8 cellular contexts compared by ENCODE assay signal in genomic region chr19:29478578-29479565, GRCh38. TPM values are rescaled to one million over a fixed set of nuclear protein-coding genes. Genes with fewer than 3 reads are reported as not detected.
DNase-seq lines count a peak whose midpoint lies in the region; ATAC-seq and TF ChIP-seq lines count a peak whose summit lies in the region.

No MANE protein-coding gene starts in this region.

- H3K4me1 ChIP-seq in esophagus squamous epithelium, result no peaks in the 10 kb centered on the region

- no peaks in the 10 kb centered on the region for H3K36me3 ChIP-seq in esophagus squamous epithelium

- WGBS in esophagus squamous epithelium, 2 donors, result 70 to 80% methylated on average over 12 to 17 of the region's 34 CpGs

- H3K4me3 ChIP-seq in dorsolateral prefrontal cortex (no peak overlapping the region), esophagus squamous epithelium (no peak overlapping the region)

- H3K9me3 ChIP-seq in esophagus squamous epithelium, result no peaks in the 10 kb centered on the region

- H3K27me3 ChIP-seq in dorsolateral prefrontal cortex (no peaks in the 10 kb centered on the region), esophagus squamous epithelium (peaks cover 0 to 6% (median 0%) of the 10 kb centered on the region in 4 donors)

- TF ChIP-seq CTCF in dorsolateral prefrontal cortex (IDR thresholded peaks at IDR 0.05 in 54 of 56, conservative IDR thresholded peaks at IDR 0.05 in 2 of 56; ENCODE audit: low read depth in 1 of 56, partially characterized antibody in 56 of 56) (peak; percentile 17 to 73 (median 60)), esophagus squamous epithelium (IDR thresholded peaks at IDR 0.05) (no peak)

- H3K27ac ChIP-seq in dorsolateral prefrontal cortex, result peak overlapping the region in 1 of 59 donors; percentile 36
- no peak overlapping the region for H3K27ac ChIP-seq in esophagus squamous epithelium

- DNase-seq in NCI-H82 (lab: John Stamatoyannopoulos, UW) (peak; percentile 60), NCI-H82 treated with DMSO at 0.1 percent for 48 hours (lab: John Stamatoyannopoulos, UW; ENCODE audit: unreplicated experiment) (no peak), NCI-H146 treated with DMSO at 0.1 percent for 48 hours (lab: John Stamatoyannopoulos, UW; ENCODE audit: unreplicated experiment) (peak; percentile 5), dorsolateral prefrontal cortex (peak in 7 of 10 donors; percentile 58 to 73 (median 70)), retina (peak; percentile 81), esophagus squamous epithelium (lab: John Stamatoyannopoulos, UW) (no peak)

- ATAC-seq in HG02571 (IDR thresholded peaks at IDR 0.05; ENCODE audit: unreplicated experiment), result no peak
- no peak for ATAC-seq in GM21423 (IDR thresholded peaks at IDR 0.05; ENCODE audit: unreplicated experiment)

- TF ChIP-seq POLR2A in esophagus squamous epithelium (IDR thresholded peaks at IDR 0.05), result no peak

- intact Hi-C loops in dorsolateral prefrontal cortex (cut with DNase I), result loop anchor here (5.0 to 10.0 kb wide), 2 partner anchors 43 to 46 kb away; partner anchors contain the start of gene VSTM2B (in 1 of the 2)
- intact Hi-C loops in esophagus squamous epithelium (cut with DNase I), result no loop called here

RNA-seq across cellular contexts. Expression of gene VSTM2B, which starts 46.9 kb away (rescaled TPM):
- total RNA-seq in dorsolateral prefrontal cortex (10 to 100 TPM; 27.0 to 85.8 (median 42.8) TPM), esophagus squamous epithelium (not detected)

Comparison
In these comparisons a context has a peak if more than half of its experiments do, and no peak if none do; other contexts are left out.
1. DNase-seq: peak in NCI-H82 (single experiment), NCI-H146 treated with DMSO at 0.1 percent for 48 hours (single experiment), dorsolateral prefrontal cortex (7 of 10) and retina (single experiment); none in NCI-H82 treated with DMSO at 0.1 percent for 48 hours (single experiment) and esophagus squamous epithelium (single experiment).
2. CTCF ChIP-seq: peak in dorsolateral prefrontal cortex (56 of 56); none in esophagus squamous epithelium (0 of 6).
3. RNA of gene VSTM2B, which starts 46.9 kb away (total RNA-seq): 27.0 to 85.8 TPM in dorsolateral prefrontal cortex; not detected in esophagus squamous epithelium; every median in the first group is over 10 times any median in the second.